ENCODE assay signal across 8 cellular contexts in the genomic region with DNA sequence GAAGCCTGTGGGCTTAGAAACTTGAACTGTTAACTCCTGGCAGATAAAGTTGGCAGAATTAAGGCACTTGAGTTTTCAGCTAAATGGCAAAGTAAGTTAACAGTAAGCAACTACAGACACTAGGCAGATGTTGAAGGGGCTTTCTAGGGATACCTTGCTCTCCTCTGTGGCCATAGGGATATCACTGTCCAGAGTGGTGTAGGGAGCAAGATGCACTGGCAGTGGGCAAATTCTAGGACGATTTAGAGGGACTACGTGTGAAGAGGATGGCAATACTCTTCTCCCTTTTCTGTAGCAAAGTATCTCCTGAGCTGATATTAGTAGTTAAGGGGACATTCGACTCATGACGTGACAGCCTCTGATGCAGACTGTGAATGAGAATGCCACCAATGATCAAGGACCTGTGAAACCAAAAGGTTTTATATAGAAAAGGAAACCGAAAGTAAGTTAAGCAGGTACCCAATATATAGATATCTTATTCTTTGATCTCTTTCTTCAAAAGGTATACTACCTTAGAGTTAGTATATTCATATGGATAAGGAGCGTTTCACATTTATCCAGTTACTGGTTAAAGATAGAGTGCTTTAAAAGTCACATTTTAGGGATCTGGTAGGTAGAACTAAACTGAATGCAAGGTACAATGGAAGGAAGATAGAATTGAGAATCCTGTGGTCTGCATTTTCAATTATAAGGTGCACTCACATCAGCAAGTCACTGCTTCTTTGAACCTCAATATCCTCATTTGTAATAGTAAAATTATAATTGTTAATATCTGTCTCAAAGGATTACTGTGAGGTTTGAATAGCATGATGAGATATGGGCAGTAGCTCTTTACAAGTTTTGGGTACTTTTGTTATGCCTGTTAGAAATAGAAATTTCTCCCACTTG.
DNase-seq lines count a peak whose midpoint lies in the region; ATAC-seq, FAIRE-seq and TF ChIP-seq lines count a peak whose summit lies in the region.
"Had no signal": no experiment of that assay in that cellular context is flagged by ENCODE, and none has a peak within 500 bp of the region (broad histone marks: within the 10 kb centered on the region; RNA-seq: fewer than 3 reads in every experiment).

No MANE protein-coding gene starts in this region.

- no peaks in the 10 kb centered on the region for H3K9me3 ChIP-seq in keratinocyte (ENCODE audit: control insufficient read depth, low read depth, low read length)

- no peaks in the 10 kb centered on the region for H3K79me2 ChIP-seq in keratinocyte (ENCODE audit: control insufficient read depth, insufficient read depth, low read length)

- no peaks in the 10 kb centered on the region for H4K20me1 ChIP-seq in keratinocyte (ENCODE audit: control insufficient read depth, extremely low read depth, insufficient read depth, low read length)

- H3K4me2 ChIP-seq in keratinocyte (ENCODE audit: control insufficient read depth, extremely low read depth, insufficient read depth, low read depth, low read length) = peak overlapping the region; percentile 66

- peak; percentile 48 for DNase-seq in HT-29 (ENCODE audit: low spot score)
- no peak for DNase-seq in keratinocyte (ENCODE audit: low read depth, low spot score)
- DNase-seq in NCI-H524 treated with DMSO at 0.1 percent for 48 hours (lab: John Stamatoyannopoulos, UW) = no peak
- DNase-seq in HPDE6-E6E7 (ENCODE audit: extremely low spot score) = no peak
- DNase-seq in HCEC 1CT = no peak

- H3K36me3 ChIP-seq in keratinocyte (ENCODE audit: control insufficient read depth in 2 of 2, extremely low read depth in 1 of 2, insufficient read depth in 2 of 2, low read length in 2 of 2) = no peaks in the 10 kb centered on the region

- no peak overlapping the region for H3K4me3 ChIP-seq in keratinocyte (ENCODE audit: control insufficient read depth in 2 of 3, extremely low read depth in 1 of 3, insufficient read depth in 2 of 3, low read depth in 1 of 3, low read length in 3 of 3)
- H3K4me3 ChIP-seq: K562 had no signal

- H3K27me3 ChIP-seq in keratinocyte (ENCODE audit: control insufficient read depth, extremely low read depth, insufficient read depth, low read length) = no peaks in the 10 kb centered on the region

- dilution Hi-C loops in keratinocyte (cut with MboI; ENCODE audit: extremely low pct_ligation_motif_present, low sequenced_read_pairs) = no loop called here

- H3K4me1 ChIP-seq in keratinocyte (ENCODE audit: control insufficient read depth, extremely low read depth, insufficient read depth, low read length) = peaks cover 19% of the 10 kb centered on the region

- TF ChIP-seq CTCF in keratinocyte (optimal IDR thresholded peaks at IDR 0.05 in 1 of 3, IDR thresholded peaks at IDR 0.05 in 1 of 3, conservative IDR thresholded peaks at IDR 0.05 in 1 of 3; ENCODE audit: extremely low read depth in 1 of 3, insufficient read depth in 2 of 3, low read length in 3 of 3) = no peak

- no peak for FAIRE-seq in keratinocyte (lab: Jason Lieb, UNC)
- FAIRE-seq: K562 had no signal

- H2AFZ ChIP-seq in keratinocyte (ENCODE audit: control insufficient read depth, low read length) = peak overlapping the region; percentile 64

- no peak overlapping the region for H3K27ac ChIP-seq in keratinocyte (ENCODE audit: control insufficient read depth, insufficient read depth, low read length)

- H3K9me1 ChIP-seq in keratinocyte (ENCODE audit: control insufficient read depth, extremely low read depth, insufficient read depth, low read length) = no peaks in the 10 kb centered on the region

- H3K9ac ChIP-seq in keratinocyte (ENCODE audit: control insufficient read depth, extremely low read depth, insufficient read depth, low read length) = no peak overlapping the region

- ATAC-seq in GM18517 (IDR thresholded peaks at IDR 0.05; ENCODE audit: unreplicated experiment) = peak; percentile 98
- ATAC-seq in GM21717 (IDR thresholded peaks at IDR 0.05; ENCODE audit: unreplicated experiment) = peak; percentile 91
- ATAC-seq: K562 had no signal
